In the genomic region with DNA sequence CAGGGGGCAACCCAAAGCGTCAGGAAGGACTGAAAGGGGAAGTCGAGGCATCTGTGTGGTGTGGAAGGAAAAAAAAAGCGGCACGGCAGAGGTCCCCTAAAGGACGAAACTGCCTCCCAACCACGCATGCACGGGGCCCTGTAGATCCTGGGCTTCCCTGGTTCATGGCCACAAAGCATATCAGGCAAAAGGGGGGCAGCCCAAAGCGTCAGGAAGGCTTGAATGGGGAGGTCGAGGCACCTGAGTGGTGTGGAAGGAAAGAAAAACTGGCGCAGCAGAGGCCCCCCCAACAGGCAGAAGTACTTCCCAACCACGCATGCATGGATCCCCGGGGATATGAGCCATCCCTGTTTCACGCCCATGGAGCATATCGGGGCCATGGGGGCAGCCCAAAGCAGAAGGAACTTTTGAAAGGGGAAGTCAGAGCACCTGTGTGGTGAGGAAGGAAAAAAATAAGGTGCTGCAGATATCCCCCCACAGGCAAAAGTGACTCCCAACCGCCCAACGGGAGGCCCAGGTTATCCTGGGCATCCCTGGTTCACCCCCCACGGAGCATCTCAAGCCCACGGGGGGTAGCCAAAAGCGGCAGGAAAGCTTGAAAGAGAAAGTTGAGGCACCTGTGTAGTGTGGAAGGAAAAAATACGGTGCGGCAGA, we compare ENCODE assay signal across 18 cellular contexts.
DNase-seq lines count a peak whose midpoint lies in the region; ATAC-seq and TF ChIP-seq lines count a peak whose summit lies in the region.
"Had no signal": no experiment of that assay in that cellular context is flagged by ENCODE, and none has a peak within 500 bp of the region (broad histone marks: within the 10 kb centered on the region; RNA-seq: fewer than 3 reads in every experiment).

No MANE protein-coding gene starts in this region.

- no peaks in the 10 kb centered on the region for H3K36me3 Mint-ChIP-seq in immature natural killer cell

- H3K4me3 Mint-ChIP-seq in immature natural killer cell: no peak overlapping the region

- TF ChIP-seq RAD21 in SK-N-SH (IDR thresholded peaks at IDR 0.05; ENCODE audit: low read length): no peak

- POLR2A ChIA-PET in SK-N-SH (lab: Yijun Ruan, JAX): no interaction called here

- H3K27ac ChIP-seq in SK-N-SH (ENCODE audit: low read depth in 2 of 2, low read length in 1 of 2) (no peak overlapping the region), coronary artery (no peak overlapping the region), osteoblast (ENCODE audit: low read depth, low read length) (no peak overlapping the region)
- H3K27ac ChIP-seq: 22Rv1, C4-2B had no signal

- no peak overlapping the region for H2AFZ ChIP-seq in SK-N-SH (ENCODE audit: low read depth)
- no peak overlapping the region for H2AFZ ChIP-seq in osteoblast (ENCODE audit: low read length)

- WGBS in SK-N-SH (ENCODE audit: low lambda C conversion rate): 11% methylated on average over 21 of the region's 21 CpGs

- H3K27me3 ChIP-seq in SK-N-SH (ENCODE audit: insufficient read depth) (no peaks in the 10 kb centered on the region), osteoblast (ENCODE audit: insufficient read depth, low read length) (no peaks in the 10 kb centered on the region)

- H3K27ac Mint-ChIP-seq in immature natural killer cell: no peak overlapping the region

- CTCF ChIA-PET in SK-N-SH (lab: Yijun Ruan, JAX): no interaction called here

- peak; percentile 0 for DNase-seq in SK-N-SH
- peak; percentile 45 for DNase-seq in coronary artery (ENCODE audit: low spot score)
- peak; percentile 73 for DNase-seq in osteoblast (ENCODE audit: insufficient read length, low spot score, missing footprints)
- no peak for DNase-seq in immature natural killer cell
- DNase-seq in dermis blood vessel endothelial cell: no peak
- DNase-seq: AML-193, DMS79, NCI-H1092 treated with DMSO at 0.1 percent for 48 hours, NCI-H1694, NCI-H2081 treated with DMSO at 0.1 percent for 48 hours, SHP77 treated with DMSO at 0.1 percent for 48 hours had no signal

- TF ChIP-seq CTCF in SK-N-SH (IDR thresholded peaks at IDR 0.05) (no peak), coronary artery (IDR thresholded peaks at IDR 0.05) (no peak), osteoblast (IDR thresholded peaks at IDR 0.05; ENCODE audit: extremely low read depth, low read depth, low read length) (no peak)

- H3K79me2 ChIP-seq in SK-N-SH (ENCODE audit: insufficient read depth): no peaks in the 10 kb centered on the region
- no peaks in the 10 kb centered on the region for H3K79me2 ChIP-seq in osteoblast (ENCODE audit: insufficient read depth, low read length)

- no peaks in the 10 kb centered on the region for H3F3A ChIP-seq in SK-N-SH (replicated peaks; ENCODE audit: insufficient read depth)

- ATAC-seq in SK-N-SH treated with all-trans-retinoic acid at 6 μM for 48 hours (no peak), HG03025 (IDR thresholded peaks at IDR 0.05; ENCODE audit: low FRiP score, unreplicated experiment) (no peak), HG03571 (IDR thresholded peaks at IDR 0.05; ENCODE audit: unreplicated experiment) (no peak)
- ATAC-seq: K562 had no signal

- TF ChIP-seq EP300 in SK-N-SH (IDR thresholded peaks at IDR 0.05; ENCODE audit: borderline replicate concordance in 1 of 2, low read depth in 1 of 2, low read length in 1 of 2): no peak

- peaks cover 20 to 73% (median 56%) of the 10 kb centered on the region in 6 donors for H3K9me3 Mint-ChIP-seq in immature natural killer cell

- H3K4me2 ChIP-seq in SK-N-SH (no peak overlapping the region), osteoblast (ENCODE audit: insufficient read depth, low read length) (no peak overlapping the region)

- no peaks in the 10 kb centered on the region for H3K9me2 ChIP-seq in SK-N-SH

- no peaks in the 10 kb centered on the region for H3K4me1 Mint-ChIP-seq in immature natural killer cell

- no peaks in the 10 kb centered on the region for H3K36me3 ChIP-seq in SK-N-SH (replicated peaks in 1 of 2; ENCODE audit: control insufficient read depth in 1 of 2, insufficient read depth in 2 of 2, low read length in 1 of 2)
- H3K36me3 ChIP-seq in osteoblast (ENCODE audit: insufficient read depth, low read length): no peaks in the 10 kb centered on the region
- H3K36me3 ChIP-seq: HAP-1 had no signal

- H3K27me3 Mint-ChIP-seq in immature natural killer cell (ENCODE audit: low read depth in 3 of 3): peaks cover 3 to 6% (median 4%) of the 10 kb centered on the region in 3 donors

- no peak overlapping the region for H3K9ac ChIP-seq in SK-N-SH

- H3K4me3 ChIP-seq in SK-N-SH (ENCODE audit: low read depth in 2 of 2, low read length in 1 of 2): no peak overlapping the region
- no peak overlapping the region for H3K4me3 ChIP-seq in coronary artery
- no peak overlapping the region for H3K4me3 ChIP-seq in osteoblast (ENCODE audit: insufficient read depth, low read length)
- H3K4me3 ChIP-seq: HAP-1, K562 had no signal

- H4K20me1 ChIP-seq in SK-N-SH (ENCODE audit: insufficient read depth) (no peaks in the 10 kb centered on the region), osteoblast (ENCODE audit: insufficient read depth, low read length) (no peaks in the 10 kb centered on the region)

- H3K4me1 ChIP-seq in SK-N-SH (ENCODE audit: control insufficient read depth in 1 of 2, insufficient read depth in 2 of 2, low read depth in 1 of 2, low read length in 1 of 2): no peaks in the 10 kb centered on the region
- H3K4me1 ChIP-seq in osteoblast (ENCODE audit: insufficient read depth, low read length): no peaks in the 10 kb centered on the region
- H3K4me1 ChIP-seq: HAP-1 had no signal

- H3K9me3 ChIP-seq in SK-N-SH: no peaks in the 10 kb centered on the region
- H3K9me3 ChIP-seq in osteoblast (ENCODE audit: low read depth, low read length): no peaks in the 10 kb centered on the region
- H3K9me3 ChIP-seq: HAP-1 had no signal

TF ChIP-seq in SK-N-SH, 30 proteins besides CTCF, POLR2A, EP300 and RAD21 (continues in another document):
- no peak for TF ChIP-seq TAF1 (IDR thresholded peaks at IDR 0.05; ENCODE audit: borderline replicate concordance, low read depth, low read length)
- no peak for TF ChIP-seq MXI1 (IDR thresholded peaks at IDR 0.05; ENCODE audit: low read depth, low read length)
- no peak for TF ChIP-seq JUND (IDR thresholded peaks at IDR 0.05)
- no peak for TF ChIP-seq MEF2A (IDR thresholded peaks at IDR 0.05; ENCODE audit: borderline replicate concordance, low read depth)
- TF ChIP-seq RFX5 (IDR thresholded peaks at IDR 0.05; ENCODE audit: low read length): no peak
- no peak for TF ChIP-seq RCOR1 (IDR thresholded peaks at IDR 0.05; ENCODE audit: low read length)
- TF ChIP-seq, protein P1, sequence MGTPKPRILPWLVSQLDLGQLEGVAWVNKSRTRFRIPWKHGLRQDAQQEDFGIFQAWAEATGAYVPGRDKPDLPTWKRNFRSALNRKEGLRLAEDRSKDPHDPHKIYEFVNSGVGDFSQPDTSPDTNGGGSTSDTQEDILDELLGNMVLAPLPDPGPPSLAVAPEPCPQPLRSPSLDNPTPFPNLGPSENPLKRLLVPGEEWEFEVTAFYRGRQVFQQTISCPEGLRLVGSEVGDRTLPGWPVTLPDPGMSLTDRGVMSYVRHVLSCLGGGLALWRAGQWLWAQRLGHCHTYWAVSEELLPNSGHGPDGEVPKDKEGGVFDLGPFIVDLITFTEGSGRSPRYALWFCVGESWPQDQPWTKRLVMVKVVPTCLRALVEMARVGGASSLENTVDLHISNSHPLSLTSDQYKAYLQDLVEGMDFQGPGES (IDR thresholded peaks at IDR 0.05; ENCODE audit: low read depth, low read length): no peak
- no peak for TF ChIP-seq ELF1 (IDR thresholded peaks at IDR 0.05)
- TF ChIP-seq, protein P2, sequence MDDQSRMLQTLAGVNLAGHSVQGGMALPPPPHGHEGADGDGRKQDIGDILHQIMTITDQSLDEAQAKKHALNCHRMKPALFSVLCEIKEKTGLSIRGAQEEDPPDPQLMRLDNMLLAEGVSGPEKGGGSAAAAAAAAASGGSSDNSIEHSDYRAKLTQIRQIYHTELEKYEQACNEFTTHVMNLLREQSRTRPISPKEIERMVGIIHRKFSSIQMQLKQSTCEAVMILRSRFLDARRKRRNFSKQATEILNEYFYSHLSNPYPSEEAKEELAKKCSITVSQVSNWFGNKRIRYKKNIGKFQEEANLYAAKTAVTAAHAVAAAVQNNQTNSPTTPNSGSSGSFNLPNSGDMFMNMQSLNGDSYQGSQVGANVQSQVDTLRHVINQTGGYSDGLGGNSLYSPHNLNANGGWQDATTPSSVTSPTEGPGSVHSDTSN (IDR thresholded peaks at IDR 0.05): no peak
- no peak for TF ChIP-seq GATA2 (CRISPR knock-in tag; IDR thresholded peaks at IDR 0.05)

TF ChIP-seq in SK-N-SH treated with all-trans-retinoic acid at 6 μM for 48 hours, 23 proteins besides CTCF, POLR2A, EP300 and RAD21:
- TF ChIP-seq ZFP3 (CRISPR knock-in tag; IDR thresholded peaks at IDR 0.05) (no peak), RARB (CRISPR knock-in tag; IDR thresholded peaks at IDR 0.05) (no peak), ARNTL (CRISPR knock-in tag; IDR thresholded peaks at IDR 0.05; ENCODE audit: borderline replicate concordance, low read depth) (no peak)

Comparison
In these comparisons a context has a peak if more than half of its experiments do, and no peak if none do; other contexts are left out.
1. DNase-seq: peak in SK-N-SH (single experiment), coronary artery (single experiment) and osteoblast (single experiment); none in immature natural killer cell (0 of 3) and dermis blood vessel endothelial cell (single experiment).